ENCODE assay signal across 13 cellular contexts in the genomic region with DNA sequence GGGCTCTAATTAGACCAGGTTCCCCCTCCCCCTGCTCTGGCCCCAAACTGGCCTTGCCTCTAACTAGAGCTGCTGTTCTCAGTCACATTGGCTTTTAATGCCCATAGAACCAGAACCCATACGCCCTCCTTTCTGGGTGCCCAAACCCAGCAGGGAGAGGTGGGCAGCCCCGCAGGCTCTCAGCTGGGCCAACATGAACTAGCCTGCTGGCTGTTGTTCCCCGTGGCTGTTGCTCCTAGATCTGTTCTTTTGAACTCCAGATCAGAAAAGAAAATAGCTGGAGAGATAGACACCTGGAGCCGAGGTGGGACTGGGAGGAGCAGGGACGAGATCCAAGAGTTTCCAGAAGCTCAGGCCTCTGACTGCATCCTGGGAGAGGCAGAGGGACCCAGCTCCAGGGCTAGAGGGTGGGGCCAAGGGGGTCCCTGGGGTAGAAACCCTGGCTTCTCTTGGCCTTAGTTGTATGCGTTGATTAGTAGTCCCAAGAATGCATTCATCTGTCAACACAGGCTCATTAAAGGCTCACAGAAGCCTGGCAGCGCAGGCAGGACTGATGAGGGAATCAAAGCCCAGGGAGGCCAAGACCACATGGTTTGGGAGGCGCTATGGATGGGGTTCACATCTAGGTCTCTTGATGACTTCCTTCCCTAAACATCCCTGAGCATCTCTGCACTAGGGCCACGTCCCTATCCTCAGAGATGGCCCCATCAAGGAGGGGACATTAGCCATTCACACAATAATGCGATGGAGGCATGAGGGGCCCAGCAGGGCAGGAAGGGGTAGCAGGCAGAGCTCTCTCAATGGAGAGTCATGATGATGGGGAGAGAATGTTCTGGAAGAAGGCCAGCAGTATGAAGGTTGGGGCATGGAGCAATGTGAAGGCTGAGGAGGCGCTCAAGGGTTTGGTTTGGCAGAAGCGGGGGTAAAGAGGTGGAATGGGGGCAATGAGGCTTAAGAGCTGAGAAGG. TPM values are rescaled to one million over a fixed set of nuclear protein-coding genes. Genes with fewer than 3 reads are reported as not detected.
DNase-seq lines count a peak whose midpoint lies in the region; ATAC-seq, FAIRE-seq and TF ChIP-seq lines count a peak whose summit lies in the region.
"Had no signal": no experiment of that assay in that cellular context is flagged by ENCODE, and none has a peak within 500 bp of the region (broad histone marks: within the 10 kb centered on the region; RNA-seq: fewer than 3 reads in every experiment).

No MANE protein-coding gene starts in this region.

- FAIRE-seq in urothelium cell line (lab: Jason Lieb, UNC): no peak

- 67 to 74% methylated on average over 12 of the region's 12 CpGs for WGBS in heart right ventricle, 2 donors

- peak in 6 of 8 donors; percentile 16 to 66 (median 37) for ATAC-seq in heart right ventricle
- no peak for ATAC-seq in foreskin keratinocyte
- no peak for ATAC-seq in GM19351 (IDR thresholded peaks at IDR 0.05; ENCODE audit: unreplicated experiment)

- no peak for TF ChIP-seq CTCF in heart right ventricle (IDR thresholded peaks at IDR 0.05)
- no peak for TF ChIP-seq CTCF in left ventricle myocardium inferior (IDR thresholded peaks at IDR 0.05; ENCODE audit: borderline replicate concordance)
- TF ChIP-seq CTCF in epithelial cell of esophagus (IDR thresholded peaks at IDR 0.05; ENCODE audit: insufficient read depth, low read depth, low read length, missing control alignments): no peak
- TF ChIP-seq CTCF in vagina (IDR thresholded peaks at IDR 0.05): no peak
- TF ChIP-seq CTCF in foreskin keratinocyte (conservative IDR thresholded peaks at IDR 0.05): no peak

- TF ChIP-seq POLR2A in vagina (IDR thresholded peaks at IDR 0.05): no peak

- H3K4me3 ChIP-seq in heart right ventricle: no peak overlapping the region
- no peak overlapping the region for H3K4me3 ChIP-seq in left ventricle myocardium inferior
- no peak overlapping the region for H3K4me3 ChIP-seq in epithelial cell of esophagus (ENCODE audit: low read length)
- H3K4me3 ChIP-seq in muscle layer of duodenum (ENCODE audit: low read depth in 1 of 2, low read length in 2 of 2): no peak overlapping the region
- no peak overlapping the region for H3K4me3 ChIP-seq in vagina
- H3K4me3 ChIP-seq: cardiac muscle cell, SK-N-MC, uterus had no signal

- no peaks in the 10 kb centered on the region for H3K9me3 ChIP-seq in heart right ventricle
- no peaks in the 10 kb centered on the region for H3K9me3 ChIP-seq in left ventricle myocardium inferior (replicated peaks)
- H3K9me3 ChIP-seq in muscle layer of duodenum (ENCODE audit: control insufficient read depth in 1 of 2, low read length in 2 of 2): no peaks in the 10 kb centered on the region
- no peaks in the 10 kb centered on the region for H3K9me3 ChIP-seq in vagina
- H3K9me3 ChIP-seq: uterus had no signal

- no peaks in the 10 kb centered on the region for H3K27me3 ChIP-seq in heart right ventricle
- H3K27me3 ChIP-seq in left ventricle myocardium inferior (ENCODE audit: low read depth): no peaks in the 10 kb centered on the region
- no peaks in the 10 kb centered on the region for H3K27me3 ChIP-seq in muscle layer of duodenum (ENCODE audit: low read depth, low read length)
- no peaks in the 10 kb centered on the region for H3K27me3 ChIP-seq in vagina
- no peaks in the 10 kb centered on the region for H3K27me3 ChIP-seq in foreskin keratinocyte
- H3K27me3 ChIP-seq: cardiac muscle cell, uterus had no signal

- DNase-seq in heart right ventricle: no peak
- no peak for DNase-seq in left ventricle myocardium inferior
- peak; percentile 24 for DNase-seq in epithelial cell of esophagus (ENCODE audit: low read depth)
- no peak for DNase-seq in vagina (ENCODE audit: extremely low spot score in 2 of 2)
- no peak for DNase-seq in urothelium cell line (ENCODE audit: low spot score)
- DNase-seq in foreskin keratinocyte: no peak
- DNase-seq: activated CD4-positive, alpha-beta T cell treated with anti-CD3 and anti-CD28 coated beads for 1 hour; uterus had no signal

- H3K27ac ChIP-seq in heart right ventricle: no peak overlapping the region
- no peak overlapping the region for H3K27ac ChIP-seq in left ventricle myocardium inferior (replicated peaks)
- H3K27ac ChIP-seq in muscle layer of duodenum (ENCODE audit: low read length): peak overlapping the region; percentile 31
- peak overlapping the region; percentile 33 for H3K27ac ChIP-seq in vagina
- no peak overlapping the region for H3K27ac ChIP-seq in foreskin keratinocyte
- H3K27ac ChIP-seq: cardiac muscle cell, SK-N-MC, uterus had no signal

- intact Hi-C loops in heart right ventricle (cut with DNase I): no loop called here
- intact Hi-C loops in left ventricle myocardium inferior (cut with micrococcal nuclease): no loop called here
- intact Hi-C loops in vagina (cut with DNase I): no loop called here

- H3K4me1 ChIP-seq in heart right ventricle (peaks cover 0 to 10% (median 0%) of the 10 kb centered on the region in 9 donors), left ventricle myocardium inferior (peaks cover 10% of the 10 kb centered on the region), muscle layer of duodenum (ENCODE audit: control insufficient read depth in 1 of 2, insufficient read depth in 2 of 2, low read length in 2 of 2) (peaks cover 0 to 10% of the 10 kb centered on the region in 2 donors), vagina (peaks cover 12% of the 10 kb centered on the region), foreskin keratinocyte (no peaks in the 10 kb centered on the region)
- H3K4me1 ChIP-seq: uterus had no signal

- H3K36me3 ChIP-seq in heart right ventricle (no peaks in the 10 kb centered on the region), left ventricle myocardium inferior (no peaks in the 10 kb centered on the region), muscle layer of duodenum (ENCODE audit: control insufficient read depth in 1 of 2, insufficient read depth in 2 of 2, low read length in 2 of 2) (no peaks in the 10 kb centered on the region), vagina (no peaks in the 10 kb centered on the region)
- H3K36me3 ChIP-seq: cardiac muscle cell, uterus had no signal

RNA-seq across cellular contexts. Expression of gene CPSF4L, which starts 1.3 kb away (rescaled TPM):
- total RNA-seq in heart right ventricle (not detected), left ventricle myocardium inferior (not detected), vagina (not detected), foreskin keratinocyte (not detected in 2 replicates)
- polyA plus RNA-seq in heart right ventricle (not detected), foreskin keratinocyte (not detected in 2 replicates)
- total RNA-seq: cardiac muscle cell, fibroblast of villous mesenchyme had no signal
- polyA plus RNA-seq: cardiac muscle cell had no signal

RNA-seq across cellular contexts. Expression of gene CDC42EP4, which starts 48.8 kb away (rescaled TPM):
- total RNA-seq in heart right ventricle (10 to 100 TPM; 22.0 to 87.6 (median 32.1) TPM), left ventricle myocardium inferior (34.0 TPM), vagina (73.7 TPM), foreskin keratinocyte (18.7 and 20.3 TPM in 2 replicates)
- polyA plus RNA-seq in heart right ventricle (10 to 100 TPM; 18.6 to 32.8 TPM), foreskin keratinocyte (14.5 and 16.4 TPM in 2 replicates)

Comparison
In these comparisons a context has a peak if more than half of its experiments do, and no peak if none do; other contexts are left out.
1. ATAC-seq: peak in heart right ventricle (6 of 8); none in foreskin keratinocyte (single experiment) and GM19351 (single experiment).
2. H3K27ac ChIP-seq: peak in muscle layer of duodenum (single experiment) and vagina (single experiment); none in heart right ventricle (0 of 10), left ventricle myocardium inferior (single experiment) and foreskin keratinocyte (single experiment).